ENCODE assay signal across 8 cellular contexts in the genomic region with DNA sequence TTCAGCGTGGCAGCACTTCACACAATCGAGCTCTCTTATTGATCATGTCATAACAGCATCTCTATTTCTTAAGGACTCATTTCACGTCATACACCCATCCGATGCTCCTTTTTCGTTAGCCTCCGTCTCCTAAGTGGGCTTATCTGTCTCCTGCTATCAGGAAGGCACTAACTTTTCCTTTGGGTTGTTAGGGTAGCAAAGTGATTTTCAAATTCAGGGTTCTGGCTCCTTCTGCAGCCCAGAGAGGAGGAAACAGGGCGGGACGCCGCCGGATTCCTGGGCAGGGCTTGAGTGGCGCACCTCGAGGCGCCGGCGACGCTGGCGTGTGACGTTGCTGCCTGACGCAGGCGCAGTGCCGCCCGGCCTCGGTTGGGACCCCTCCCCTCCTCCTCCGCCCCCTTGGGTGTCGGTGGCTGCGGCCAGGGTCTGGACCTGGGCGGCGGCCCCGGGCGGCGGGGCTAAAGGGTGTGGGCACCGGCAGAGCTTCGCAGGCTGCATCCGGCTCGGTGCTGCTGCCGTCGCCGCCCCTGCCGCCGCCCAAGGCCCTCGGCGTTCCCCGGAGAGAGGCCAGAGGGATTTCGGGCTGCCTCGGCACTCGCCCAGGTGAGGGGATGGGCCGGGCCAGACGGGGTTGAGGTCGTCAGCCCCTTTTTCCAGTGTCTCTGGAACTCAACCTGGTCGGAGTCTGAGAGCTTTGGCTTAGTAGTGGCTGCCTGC. TPM values are rescaled to one million over a fixed set of nuclear protein-coding genes. Genes with fewer than 3 reads are reported as not detected.
A peak's percentile ranks its signal among the peaks of the same experiment; 100 is the strongest.
DNase-seq lines count a peak whose midpoint lies in the region; ATAC-seq and TF ChIP-seq lines count a peak whose summit lies in the region.

A gene with protein sequence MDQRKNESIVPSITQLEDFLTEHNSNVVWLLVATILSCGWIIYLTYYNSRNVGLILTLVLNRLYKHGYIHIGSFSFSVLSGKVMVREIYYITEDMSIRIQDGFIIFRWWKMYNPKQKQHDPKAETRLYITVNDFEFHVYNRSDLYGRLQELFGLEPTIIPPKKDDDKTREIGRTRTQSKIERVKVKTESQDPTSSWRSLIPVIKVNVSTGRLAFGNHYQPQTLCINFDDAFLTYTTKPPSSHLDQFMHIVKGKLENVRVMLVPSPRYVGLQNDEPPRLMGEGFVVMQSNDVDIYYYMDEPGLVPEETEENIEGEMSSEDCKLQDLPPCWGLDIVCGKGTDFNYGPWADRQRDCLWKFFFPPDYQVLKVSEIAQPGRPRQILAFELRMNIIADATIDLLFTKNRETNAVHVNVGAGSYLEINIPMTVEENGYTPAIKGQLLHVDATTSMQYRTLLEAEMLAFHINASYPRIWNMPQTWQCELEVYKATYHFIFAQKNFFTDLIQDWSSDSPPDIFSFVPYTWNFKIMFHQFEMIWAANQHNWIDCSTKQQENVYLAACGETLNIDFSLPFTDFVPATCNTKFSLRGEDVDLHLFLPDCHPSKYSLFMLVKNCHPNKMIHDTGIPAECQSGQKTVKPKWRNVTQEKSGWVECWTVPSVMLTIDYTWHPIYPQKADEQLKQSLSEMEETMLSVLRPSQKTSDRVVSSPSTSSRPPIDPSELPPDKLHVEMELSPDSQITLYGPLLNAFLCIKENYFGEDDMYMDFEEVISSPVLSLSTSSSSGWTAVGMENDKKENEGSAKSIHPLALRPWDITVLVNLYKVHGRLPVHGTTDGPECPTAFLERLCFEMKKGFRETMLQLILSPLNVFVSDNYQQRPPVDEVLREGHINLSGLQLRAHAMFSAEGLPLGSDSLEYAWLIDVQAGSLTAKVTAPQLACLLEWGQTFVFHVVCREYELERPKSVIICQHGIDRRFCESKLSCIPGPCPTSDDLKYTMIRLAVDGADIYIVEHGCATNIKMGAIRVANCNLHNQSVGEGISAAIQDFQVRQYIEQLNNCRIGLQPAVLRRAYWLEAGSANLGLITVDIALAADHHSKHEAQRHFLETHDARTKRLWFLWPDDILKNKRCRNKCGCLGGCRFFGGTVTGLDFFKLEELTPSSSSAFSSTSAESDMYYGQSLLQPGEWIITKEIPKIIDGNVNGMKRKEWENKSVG (N-terminal part only) (plus strand): TSS at position 350 of the 717 bp plus-strand sequence. CDS start 18,317 bp downstream, outside the sequence.

- intact Hi-C loops in dendritic cell treated with granulocyte-macrophage colony-stimulating factor and Interleukin-4, amounts not matched to agents 40 ng/mL and 50 ng/mL, for 4 days (cut with micrococcal nuclease) = loop anchor here (5.0 kb wide), 1 partner anchor 350 kb away; a partner anchor contains a TSS
- intact Hi-C loops in left lung (cut with DNase I) = no loop called here

- no peaks in the 10 kb centered on the region for H3K27me3 ChIP-seq in BE2C
- no peaks in the 10 kb centered on the region for H3K27me3 ChIP-seq in left lung

- no peaks in the 10 kb centered on the region for H3K4me1 ChIP-seq in BE2C
- peaks cover 5 to 36% of the 10 kb centered on the region in 2 donors for H3K4me1 ChIP-seq in left lung

- H3K4me3 ChIP-seq in BE2C (ENCODE audit: low read depth, low read length) (peak within 1 kb of the TSS; percentile 98), left lung (peak within 1 kb of the TSS; percentile 90 to 94)

- H3K4me1 Mint-ChIP-seq in dendritic cell treated with granulocyte-macrophage colony-stimulating factor and Interleukin-4, amounts not matched to agents 40 ng/mL and 50 ng/mL, for 4 days (ENCODE audit: low read depth) = peaks cover 34% of the 10 kb centered on the region

- TF ChIP-seq CTCF in BE2C (IDR thresholded peaks at IDR 0.05; ENCODE audit: low read depth, low read length) (no peak), left lung (IDR thresholded peaks at IDR 0.05) (no peak)

- DNase-seq in BE2C (peak; percentile 90), NCI-H526 treated with DMSO at 0.1 percent for 48 hours (lab: John Stamatoyannopoulos, UW) (peak; percentile 73), left lung (peak; percentile 94 to 99)
- DNase-seq in activated CD4-positive, alpha-beta T cell treated with anti-CD3 and anti-CD28 coated beads, Interleukin-2, amount 50 U/mL, for 24 hours (ENCODE audit: low read depth in 1 of 2, low spot score in 1 of 2) = peak; percentile 76 to 78
- peak; percentile 81 to 84 for DNase-seq in stimulated activated CD4-positive, alpha-beta T cell treated with anti-CD3 and anti-CD28 coated beads, Interleukin-2, amount 100 ng/mL, for 48 hours

- H3K9me3 ChIP-seq in BE2C (no peaks in the 10 kb centered on the region), left lung (no peaks in the 10 kb centered on the region)

- H3K4me3 Mint-ChIP-seq in dendritic cell treated with granulocyte-macrophage colony-stimulating factor and Interleukin-4, amounts not matched to agents 40 ng/mL and 50 ng/mL, for 4 days = peak within 1 kb of the TSS; percentile 87

- H3K27me3 Mint-ChIP-seq in dendritic cell treated with granulocyte-macrophage colony-stimulating factor and Interleukin-4, amounts not matched to agents 40 ng/mL and 50 ng/mL, for 4 days = no peaks in the 10 kb centered on the region

- H3K27ac ChIP-seq in left lung = peak within 1 kb of the TSS; percentile 88 to 93

- ATAC-seq in HG03439 (IDR thresholded peaks at IDR 0.05; ENCODE audit: unreplicated experiment) (peak; percentile 99), left lung (peak; percentile 98)

- no peaks in the 10 kb centered on the region for H3K9me3 Mint-ChIP-seq in dendritic cell treated with granulocyte-macrophage colony-stimulating factor and Interleukin-4, amounts not matched to agents 40 ng/mL and 50 ng/mL, for 4 days

- no peaks in the 10 kb centered on the region for H3K36me3 ChIP-seq in BE2C
- no peaks in the 10 kb centered on the region for H3K36me3 ChIP-seq in left lung

- H3K27ac Mint-ChIP-seq in dendritic cell treated with granulocyte-macrophage colony-stimulating factor and Interleukin-4, amounts not matched to agents 40 ng/mL and 50 ng/mL, for 4 days = peak within 1 kb of the TSS; percentile 83

- peak; percentile 77 for TF ChIP-seq POLR2A in GM19193 (IDR thresholded peaks at IDR 0.05; ENCODE audit: extremely low read depth, insufficient read depth, insufficient read length)

- peaks cover 24% of the 10 kb centered on the region for H3K36me3 Mint-ChIP-seq in dendritic cell treated with granulocyte-macrophage colony-stimulating factor and Interleukin-4, amounts not matched to agents 40 ng/mL and 50 ng/mL, for 4 days (ENCODE audit: low read depth)

RNA-seq across cellular contexts. Expression of the gene that starts here (rescaled TPM):
- 6.4 TPM for polyA plus RNA-seq in BE2C (2012; ENCODE audit: insufficient read depth, insufficient read length, low read depth)
- total RNA-seq in left lung = 10 to 100 TPM; 59.8 to 71.7 TPM

Comparison
In these comparisons a context has a peak if more than half of its experiments do, and no peak if none do; other contexts are left out.
1. Peak in every context shown above with its lines: DNase-seq, ATAC-seq, H3K4me3 ChIP-seq and H3K27ac ChIP-seq.